1 cellular context compared by ENCODE assay signal in genomic region chr19:1823539-1824251, GRCh38.
TF ChIP-seq lines count a peak whose summit lies in the region.

No MANE protein-coding gene starts in this region.

TF ChIP-seq in HEK293, 187 proteins besides CTCF, POLR2A, EP300 and RAD21 (continued from another document):
- no peak for TF ChIP-seq ZNF157 (tag by site-specific recombination; IDR thresholded peaks at IDR 0.05)
- TF ChIP-seq ZNF645 (tag by site-specific recombination; IDR thresholded peaks at IDR 0.05) = no peak
- no peak for TF ChIP-seq ZBTB21 (tag by site-specific recombination; IDR thresholded peaks at IDR 0.05)
- no peak for TF ChIP-seq ZBTB49 (tag by site-specific recombination; IDR thresholded peaks at IDR 0.05; ENCODE audit: low read depth)
- no peak for TF ChIP-seq ZBTB26 (tag by site-specific recombination; optimal IDR thresholded peaks at IDR 0.05)
- no peak for TF ChIP-seq PRDM10 (tag by site-specific recombination; IDR thresholded peaks at IDR 0.05)
